Comparison of ENCODE assay signal across 9 cellular contexts in genomic region chr6:108897371-108897770, GRCh38. TPM values are rescaled to one million over a fixed set of nuclear protein-coding genes. Genes with fewer than 3 reads are reported as not detected.
DNase-seq lines count a peak whose midpoint lies in the region; ATAC-seq, FAIRE-seq and TF ChIP-seq lines count a peak whose summit lies in the region.
"Had no signal": no experiment of that assay in that cellular context is flagged by ENCODE, and none has a peak within 500 bp of the region (broad histone marks: within the 10 kb centered on the region; RNA-seq: fewer than 3 reads in every experiment).

No MANE protein-coding gene starts in this region.

- ATAC-seq in HG03571 (IDR thresholded peaks at IDR 0.05; ENCODE audit: unreplicated experiment) = no peak
- ATAC-seq in HG03045 (IDR thresholded peaks at IDR 0.05; ENCODE audit: unreplicated experiment) = no peak

- H3K36me3 Mint-ChIP-seq in CD14-positive monocyte = peaks cover 0 to 3% of the 10 kb centered on the region in 2 donors

- H3K9me3 Mint-ChIP-seq in CD14-positive monocyte = peaks cover 0 to 2% (median 0%) of the 10 kb centered on the region in 7 donors

- peaks cover 0 to 1% (median 0%) of the 10 kb centered on the region in 3 donors for H3K27me3 Mint-ChIP-seq in CD14-positive monocyte (ENCODE audit: low read depth in 3 of 3)

- H3K4me1 Mint-ChIP-seq in CD14-positive monocyte = peaks cover 50% of the 10 kb centered on the region

- peak overlapping the region in 6 of 7 donors; percentile 2 to 67 (median 26) for H3K27ac Mint-ChIP-seq in CD14-positive monocyte

- DNase-seq in CD14-positive monocyte (ENCODE audit: low spot score) = no peak
- DNase-seq in LoVo (ENCODE audit: low spot score) = peak; percentile 87
- DNase-seq in SW480 (ENCODE audit: low spot score) = peak; percentile 84
- DNase-seq in GM13976 (ENCODE audit: low spot score) = no peak
- DNase-seq in activated CD4-positive, alpha-beta T cell treated with anti-CD3 and anti-CD28 coated beads, Interleukin-2, amount 50 U/mL, for 48 hours = no peak
- DNase-seq: effector CD8-positive, alpha-beta T cell had no signal

- FAIRE-seq in islet of Langerhans (lab: Jason Lieb, UNC) = peak; percentile 45

- in situ Hi-C loops in GM13976 (cut with MboI; ENCODE audit: low sequenced_read_pairs, unreplicated experiment) = no loop called here

- no peak overlapping the region for H3K4me3 Mint-ChIP-seq in CD14-positive monocyte

- intact Hi-C loops in CD14-positive monocyte (cut with micrococcal nuclease) = loop anchor here in 1 of 2 donors (10.0 kb wide), 2 partner anchors 67 to 113 kb away; no protein-coding TSS in a partner anchor

- TF ChIP-seq CTCF in CD14-positive monocyte (IDR thresholded peaks at IDR 0.05) = no peak
- no peak for TF ChIP-seq CTCF in GM13976 (IDR thresholded peaks at IDR 0.05; ENCODE audit: borderline replicate concordance, control extremely low read depth, extremely low read depth, insufficient read depth, missing control alignments)

RNA-seq across cellular contexts. Expression of gene ARMC2, which starts 49.1 kb away (rescaled TPM):
- polyA plus RNA-seq in CD14-positive monocyte = 1 to 10 TPM; 1.7 to 3.5 TPM

Comparison
In these comparisons a context has a peak if more than half of its experiments do, and no peak if none do; other contexts are left out.
1. DNase-seq: peak in LoVo (single experiment) and SW480 (single experiment); none in CD14-positive monocyte (single experiment), GM13976 (single experiment) and activated CD4-positive, alpha-beta T cell treated with anti-CD3 and anti-CD28 coated beads, Interleukin-2, amount 50 U/mL, for 48 hours (0 of 2).